In the genomic region with DNA sequence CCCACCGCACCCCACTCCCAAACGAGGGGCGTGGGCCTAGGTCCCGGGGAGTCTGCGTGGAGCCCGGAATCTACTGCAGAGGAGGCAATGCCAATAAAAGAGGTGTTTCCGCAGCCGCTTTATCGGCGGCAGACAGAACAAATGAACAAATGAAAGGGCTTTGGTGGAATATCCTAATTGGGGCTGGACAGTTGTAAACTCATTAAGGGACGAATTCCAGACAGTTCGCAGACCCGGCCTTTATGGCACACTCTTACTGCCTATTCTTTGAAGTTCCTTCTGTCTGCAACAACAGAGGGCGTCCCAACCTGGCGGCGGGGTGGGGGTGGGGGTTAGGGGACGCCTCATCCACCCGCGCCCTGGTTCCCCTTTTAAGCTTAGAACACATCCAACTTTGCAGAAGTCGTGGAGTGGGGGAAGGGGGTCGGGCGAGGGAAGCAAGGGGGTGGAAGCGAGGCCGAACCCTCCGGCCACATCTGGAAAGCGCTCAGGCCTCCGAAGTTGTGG, we compare ENCODE assay signal across 9 cellular contexts. TPM values are rescaled to one million over a fixed set of nuclear protein-coding genes. Genes with fewer than 3 reads are reported as not detected.
DNase-seq lines count a peak whose midpoint lies in the region; FAIRE-seq and TF ChIP-seq lines count a peak whose summit lies in the region.
"Had no signal": no experiment of that assay in that cellular context is flagged by ENCODE, and none has a peak within 500 bp of the region (broad histone marks: within the 10 kb centered on the region; RNA-seq: fewer than 3 reads in every experiment).

No MANE protein-coding gene starts in this region.

- H3K9me1 ChIP-seq in endothelial cell of umbilical vein (replicated peaks; ENCODE audit: control insufficient read depth, extremely low read depth, insufficient read depth, low read length), result no peaks in the 10 kb centered on the region

- peak overlapping the region; percentile 58 for H3K4me3 ChIP-seq in NT2/D1 (ENCODE audit: insufficient read length, low read depth)
- H3K4me3 ChIP-seq in endothelial cell of umbilical vein (replicated peaks in 1 of 3; ENCODE audit: insufficient read depth in 1 of 3, low read depth in 1 of 3, low read length in 3 of 3), result peak overlapping the region in 2 of 3 experiments; percentile 31 to 63
- H3K4me3 ChIP-seq in osteoblast (ENCODE audit: insufficient read depth, low read length), result peak overlapping the region; percentile 75

- H3K27me3 ChIP-seq in NT2/D1 (ENCODE audit: insufficient read depth, insufficient read length), result peaks cover 100% of the 10 kb centered on the region
- no peaks in the 10 kb centered on the region for H3K27me3 ChIP-seq in endothelial cell of umbilical vein (ENCODE audit: control insufficient read depth in 2 of 2, insufficient read depth in 2 of 2, low read length in 2 of 2)
- H3K27me3 ChIP-seq in osteoblast (ENCODE audit: insufficient read depth, low read length), result no peaks in the 10 kb centered on the region

- intact Hi-C loops in endothelial cell of umbilical vein (cut with micrococcal nuclease), result loop anchor here (1.0 to 5.0 kb wide), 11 partner anchors 18 to 1769 kb away; partner anchors contain the start of gene HOXA5

- POLR2A ChIA-PET in endothelial cell of umbilical vein (lab: Charles Lee), result interaction anchor here (0.7 to 2.4 kb wide), 11 partner anchors 9 to 1879 kb away, joined by 3 to 15 read pairs (median 3); partner anchors contain the start of genes HOXA11 and HOXA3

- no peak for FAIRE-seq in endothelial cell of umbilical vein (lab: Jason Lieb, UNC)

- H3K79me2 ChIP-seq in endothelial cell of umbilical vein (ENCODE audit: control insufficient read depth, insufficient read depth, low read length), result peaks cover 76% of the 10 kb centered on the region
- peaks cover 61% of the 10 kb centered on the region for H3K79me2 ChIP-seq in osteoblast (ENCODE audit: insufficient read depth, low read length)

- no peaks in the 10 kb centered on the region for H4K20me1 ChIP-seq in endothelial cell of umbilical vein (replicated peaks; ENCODE audit: control insufficient read depth, extremely low read depth, insufficient read depth, low read length)
- peaks cover 17% of the 10 kb centered on the region for H4K20me1 ChIP-seq in osteoblast (ENCODE audit: insufficient read depth, low read length)

- DNase-seq in GM04504 (ENCODE audit: low read depth), result peak; percentile 18
- DNase-seq in NT2/D1 (ENCODE audit: low read depth, low spot score), result no peak
- no peak for DNase-seq in endothelial cell of umbilical vein (ENCODE audit: low read depth, low spot score)
- no peak for DNase-seq in osteoblast (ENCODE audit: insufficient read length, low spot score, missing footprints)
- DNase-seq in NCI-H82 treated with DMSO at 0.1 percent for 48 hours (lab: John Stamatoyannopoulos, UW; ENCODE audit: unreplicated experiment), result no peak
- no peak for DNase-seq in NCI-H524 (lab: John Stamatoyannopoulos, UW)
- DNase-seq in mucosa of gallbladder (ENCODE audit: low spot score), result no peak
- no peak for DNase-seq in GOT3 (lab: John Stamatoyannopoulos, UW)

- H3K36me3 ChIP-seq in NT2/D1 (ENCODE audit: insufficient read depth, insufficient read length, low read length), result no peaks in the 10 kb centered on the region
- H3K36me3 ChIP-seq in endothelial cell of umbilical vein (ENCODE audit: control insufficient read depth in 2 of 2, extremely low read depth in 1 of 2, insufficient read depth in 2 of 2, low read length in 2 of 2), result peaks cover 3 to 7% of the 10 kb centered on the region in 2 experiments
- H3K36me3 ChIP-seq in osteoblast (ENCODE audit: insufficient read depth, low read length), result peaks cover 12% of the 10 kb centered on the region

- no TSS peak for BruUV-seq in endothelial cell of umbilical vein (replicated peaks; lab: Mats Ljungman, UMichigan)

- no peak overlapping the region for H3K9ac ChIP-seq in NT2/D1 (ENCODE audit: insufficient read length, low read depth)
- H3K9ac ChIP-seq in endothelial cell of umbilical vein (replicated peaks; ENCODE audit: extremely low read depth, insufficient read depth, low read length), result no peak overlapping the region

- dilution Hi-C loops in endothelial cell of umbilical vein (cut with MboI; ENCODE audit: extremely low pct_ligation_motif_present, low sequenced_read_pairs), result loop anchor here (10.0 to 25.0 kb wide), 3 partner anchors 306 to 974 kb away; no protein-coding TSS in a partner anchor

- no peak overlapping the region for H2AFZ ChIP-seq in endothelial cell of umbilical vein (ENCODE audit: low read depth, low read length)
- H2AFZ ChIP-seq in osteoblast (ENCODE audit: low read length), result peak overlapping the region; percentile 81

- H3K4me2 ChIP-seq in endothelial cell of umbilical vein (ENCODE audit: insufficient read depth, low read length), result peak overlapping the region; percentile 60
- H3K4me2 ChIP-seq in osteoblast (ENCODE audit: insufficient read depth, low read length), result peak overlapping the region; percentile 99

- H3K27ac ChIP-seq in endothelial cell of umbilical vein (ENCODE audit: insufficient read depth, low read depth, low read length) (no peak overlapping the region), osteoblast (ENCODE audit: low read depth, low read length) (peak overlapping the region; percentile 61)

- H3K4me1 ChIP-seq in NT2/D1 (ENCODE audit: insufficient read depth, insufficient read length) (peaks cover 12% of the 10 kb centered on the region), endothelial cell of umbilical vein (ENCODE audit: control insufficient read depth, extremely low read depth, insufficient read depth, low read length) (peaks cover 48% of the 10 kb centered on the region), osteoblast (ENCODE audit: insufficient read depth, low read length) (peaks cover 8% of the 10 kb centered on the region)

- TF ChIP-seq CTCF in endothelial cell of umbilical vein (IDR thresholded peaks at IDR 0.05; ENCODE audit: extremely low read depth in 1 of 2, insufficient read depth in 1 of 2, low read depth in 1 of 2, low read length in 2 of 2), result no peak
- TF ChIP-seq CTCF in osteoblast (IDR thresholded peaks at IDR 0.05; ENCODE audit: extremely low read depth, low read depth, low read length), result peak; percentile 4

- H3K9me3 ChIP-seq in NT2/D1 (ENCODE audit: insufficient read depth, low read length), result peaks cover 10% of the 10 kb centered on the region
- no peaks in the 10 kb centered on the region for H3K9me3 ChIP-seq in endothelial cell of umbilical vein (replicated peaks; ENCODE audit: control insufficient read depth, insufficient read depth, low read length)
- no peaks in the 10 kb centered on the region for H3K9me3 ChIP-seq in osteoblast (ENCODE audit: low read depth, low read length)

- TF ChIP-seq POLR2A in endothelial cell of umbilical vein (IDR thresholded peaks at IDR 0.05; ENCODE audit: low read depth, low read length), result no peak

- CTCF ChIA-PET in endothelial cell of umbilical vein (lab: Charles Lee), result interaction anchor here (0.6 to 4.6 kb wide), 43 partner anchors 9 to 1310 kb away, joined by 3 to 145 read pairs (median 6); partner anchors contain the start of genes HOXA10, HOXA11, HOXA3 and HOXA4

RNA-seq across cellular contexts. Expression of gene HOXA9, which starts 4.1 kb away (rescaled TPM):
- total RNA-seq in endothelial cell of umbilical vein (61.6 and 62.9 TPM in 2 replicates), osteoblast (15.3 and 19.5 TPM in 2 replicates), mucosa of gallbladder (0.17 TPM)
- polyA plus RNA-seq in endothelial cell of umbilical vein, result 47.2 and 84.1 TPM in 2 replicates
- polyA plus RNA-seq in endothelial cell of umbilical vein (2011; cell fraction: cytosol; rRNA removed), result 44.6 and 46.3 TPM in 2 replicates
- 94.3 and 108 TPM in 2 replicates for polyA plus RNA-seq in endothelial cell of umbilical vein (2011; cell fraction: nucleus; rRNA removed)
- polyA plus RNA-seq in endothelial cell of umbilical vein (2012), result 32.3 and 47.7 TPM in 2 replicates
- 8.0 and 11.3 TPM in 2 replicates for polyA minus RNA-seq in endothelial cell of umbilical vein
- polyA minus RNA-seq in endothelial cell of umbilical vein (2011; cell fraction: cytosol; rRNA and poly(A)+ RNA removed), result not detected
- polyA minus RNA-seq in endothelial cell of umbilical vein (2011; cell fraction: nucleus; rRNA and poly(A)+ RNA removed), result 14.0 and 22.7 TPM in 2 replicates
- total RNA-seq: T-helper 2 cell treated with Interferon-gamma antibody and Interleukin-4, amounts not matched to agents 100 ng/mL and 5 ng/mL, for 36 hours had no signal

RNA-seq across cellular contexts. Expression of gene HOXA7, which starts 4.8 kb away (rescaled TPM):
- 15.6 and 18.5 TPM in 2 replicates for total RNA-seq in endothelial cell of umbilical vein
- polyA plus RNA-seq in endothelial cell of umbilical vein, result 16.9 and 18.1 TPM in 2 replicates
- polyA plus RNA-seq in endothelial cell of umbilical vein (2011; cell fraction: cytosol; rRNA removed), result 13.0 and 13.8 TPM in 2 replicates
- 5.6 and 8.3 TPM in 2 replicates for polyA plus RNA-seq in endothelial cell of umbilical vein (2011; cell fraction: nucleus; rRNA removed)
- 13.9 and 16.0 TPM in 2 replicates for polyA plus RNA-seq in endothelial cell of umbilical vein (2012)
- polyA minus RNA-seq in endothelial cell of umbilical vein, result 8.6 and 9.4 TPM in 2 replicates
- polyA minus RNA-seq in endothelial cell of umbilical vein (2011; cell fraction: cytosol; rRNA and poly(A)+ RNA removed), result 5.9 TPM
- polyA minus RNA-seq in endothelial cell of umbilical vein (2011; cell fraction: nucleus; rRNA and poly(A)+ RNA removed), result 3.8 and 4.1 TPM in 2 replicates
- 3.6 and 4.4 TPM in 2 replicates for total RNA-seq in osteoblast
- total RNA-seq in mucosa of gallbladder, result not detected
- total RNA-seq: T-helper 2 cell treated with Interferon-gamma antibody and Interleukin-4, amounts not matched to agents 100 ng/mL and 5 ng/mL, for 36 hours had no signal

RNA-seq across cellular contexts. Expression of gene HOXA3, which starts 8.9 kb away (rescaled TPM):
- 12.0 and 14.0 TPM in 2 replicates for total RNA-seq in endothelial cell of umbilical vein
- polyA plus RNA-seq in endothelial cell of umbilical vein, result 4.2 and 4.7 TPM in 2 replicates
- 1.5 and 2.4 TPM in 2 replicates for polyA plus RNA-seq in endothelial cell of umbilical vein (2011; cell fraction: cytosol; rRNA removed)
- 14.0 and 14.1 TPM in 2 replicates for polyA plus RNA-seq in endothelial cell of umbilical vein (2011; cell fraction: nucleus; rRNA removed)
- 4.6 and 5.6 TPM in 2 replicates for polyA plus RNA-seq in endothelial cell of umbilical vein (2012)
- polyA minus RNA-seq in endothelial cell of umbilical vein, result 1.6 and 2.0 TPM in 2 replicates
- polyA minus RNA-seq in endothelial cell of umbilical vein (2011; cell fraction: cytosol; rRNA and poly(A)+ RNA removed), result not detected
- 7.1 and 20.1 TPM in 2 replicates for polyA minus RNA-seq in endothelial cell of umbilical vein (2011; cell fraction: nucleus; rRNA and poly(A)+ RNA removed)
- total RNA-seq in osteoblast, result 3.5 and 4.0 TPM in 2 replicates
- 1.8 TPM for total RNA-seq in mucosa of gallbladder
- total RNA-seq: T-helper 2 cell treated with Interferon-gamma antibody and Interleukin-4, amounts not matched to agents 100 ng/mL and 5 ng/mL, for 36 hours had no signal

RNA-seq across cellular contexts. Expression of gene HOXA10, which starts 12.9 kb away (rescaled TPM):
- 24.4 and 27.6 TPM in 2 replicates for total RNA-seq in endothelial cell of umbilical vein
- 23.7 and 30.3 TPM in 2 replicates for polyA plus RNA-seq in endothelial cell of umbilical vein
- polyA plus RNA-seq in endothelial cell of umbilical vein (2011; cell fraction: cytosol; rRNA removed), result 15.8 and 19.0 TPM in 2 replicates
- 16.7 TPM in 2 replicates for polyA plus RNA-seq in endothelial cell of umbilical vein (2011; cell fraction: nucleus; rRNA removed)
- polyA plus RNA-seq in endothelial cell of umbilical vein (2012), result 15.1 and 20.3 TPM in 2 replicates
- polyA minus RNA-seq in endothelial cell of umbilical vein, result 24.4 and 30.3 TPM in 2 replicates
- polyA minus RNA-seq in endothelial cell of umbilical vein (2011; cell fraction: cytosol; rRNA and poly(A)+ RNA removed), result 3.2 TPM
- 8.0 and 9.1 TPM in 2 replicates for polyA minus RNA-seq in endothelial cell of umbilical vein (2011; cell fraction: nucleus; rRNA and poly(A)+ RNA removed)
- 32.1 and 43.1 TPM in 2 replicates for total RNA-seq in osteoblast
- total RNA-seq in mucosa of gallbladder, result 0.12 TPM
- total RNA-seq: T-helper 2 cell treated with Interferon-gamma antibody and Interleukin-4, amounts not matched to agents 100 ng/mL and 5 ng/mL, for 36 hours had no signal

RNA-seq across cellular contexts. Expression of gene HOXA6, which starts 13.7 kb away (rescaled TPM):
- total RNA-seq in endothelial cell of umbilical vein (17.9 and 20.7 TPM in 2 replicates), osteoblast (5.0 and 7.6 TPM in 2 replicates), mucosa of gallbladder (0.29 TPM)
- polyA plus RNA-seq in endothelial cell of umbilical vein, result 7.8 and 10.0 TPM in 2 replicates
- 5.0 and 6.7 TPM in 2 replicates for polyA plus RNA-seq in endothelial cell of umbilical vein (2011; cell fraction: cytosol; rRNA removed)
- 15.6 and 19.9 TPM in 2 replicates for polyA plus RNA-seq in endothelial cell of umbilical vein (2011; cell fraction: nucleus; rRNA removed)
- polyA plus RNA-seq in endothelial cell of umbilical vein (2012), result 6.1 and 6.2 TPM in 2 replicates
- polyA minus RNA-seq in endothelial cell of umbilical vein, result 6.1 and 6.7 TPM in 2 replicates
- not detected for polyA minus RNA-seq in endothelial cell of umbilical vein (2011; cell fraction: cytosol; rRNA and poly(A)+ RNA removed)
- 8.4 and 18.0 TPM in 2 replicates for polyA minus RNA-seq in endothelial cell of umbilical vein (2011; cell fraction: nucleus; rRNA and poly(A)+ RNA removed)
- total RNA-seq: T-helper 2 cell treated with Interferon-gamma antibody and Interleukin-4, amounts not matched to agents 100 ng/mL and 5 ng/mL, for 36 hours had no signal

Comparison
In these comparisons a context has a peak if more than half of its experiments do, and no peak if none do; other contexts are left out.
1. RNA of gene HOXA9, which starts 4.1 kb away (total RNA-seq): 61.6 to 62.9 TPM in endothelial cell of umbilical vein and 15.3 to 19.5 TPM in osteoblast; 0.17 TPM in mucosa of gallbladder (single experiment); every median in the first group is over 10 times any median in the second.
2. Peak in every context shown above with its lines, with median percentiles within 50 percentile points of each other: H3K4me3 ChIP-seq.